22 cellular contexts compared by ENCODE assay signal in the genomic region with DNA sequence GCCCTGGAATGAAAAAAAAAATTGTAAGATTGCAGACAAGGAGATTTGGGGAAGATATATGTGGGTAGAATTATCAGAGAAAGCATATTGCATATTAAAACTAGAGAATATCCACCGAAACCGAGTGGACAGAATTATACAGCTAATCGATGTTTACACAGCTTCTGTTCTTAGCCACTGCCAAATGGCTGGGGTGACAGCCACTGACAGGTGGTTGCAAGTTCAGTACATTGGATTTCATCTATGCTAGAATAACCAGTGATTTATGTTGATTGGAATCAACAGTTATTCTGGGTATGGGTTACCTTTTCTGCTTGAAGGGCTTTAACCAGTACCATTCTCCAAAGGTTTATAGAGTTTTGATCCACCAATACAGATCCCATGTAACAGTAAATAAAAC. TPM values are rescaled to one million over a fixed set of nuclear protein-coding genes. Genes with fewer than 3 reads are reported as not detected.
"Had no signal": no experiment of that assay in that cellular context is flagged by ENCODE, and none has a peak within 500 bp of the region (broad histone marks: within the 10 kb centered on the region; RNA-seq: fewer than 3 reads in every experiment).

No MANE protein-coding gene starts in this region.

- H3K4me3 Mint-ChIP-seq: activated CD8-positive, alpha-beta memory T cell treated with anti-CD3 and anti-CD28 coated beads, Interleukin-2, amount 10 ng/mL, durations not matched to agents 7 days and 5 days; activated naive CD8-positive, alpha-beta T cell treated with anti-CD3 and anti-CD28 coated beads, Interleukin-2, amount 10 ng/mL, durations not matched to agents 7 days and 5 days; activated T-cell treated with anti-CD3 and anti-CD28 coated beads, Interleukin-2, amount 50 U/mL, for 24 hours; activated T-helper 1 cell treated with anti-CD3 and anti-CD28 coated beads, Interleukin-12 subunit alpha, Interleukin-12 subunit beta, Interleukin-2, Interleukin-4 antibody, amounts not matched to agents 30 ng/mL and 10 ng/mL and 1 ng/mL, durations not matched to agents 14 hours and 24 hours and 36 hours had no signal

- H3K4me3 ChIP-seq: adrenal gland, K562, PC-9 had no signal

- ATAC-seq: activated CD4-positive, CD25-positive, alpha-beta regulatory T cell treated with anti-CD3 and anti-CD28 coated beads, Interleukin-2, amount 50 U/mL, for 24 hours; activated CD8-positive, alpha-beta memory T cell treated with anti-CD3 and anti-CD28 coated beads, Interleukin-2, amount 10 ng/mL, durations not matched to agents 7 days and 5 days; K562 had no signal

- H3K27me3 ChIP-seq: adrenal gland had no signal

- H3K9me3 ChIP-seq: adrenal gland had no signal

- H3K27me3 Mint-ChIP-seq: activated CD8-positive, alpha-beta memory T cell treated with anti-CD3 and anti-CD28 coated beads, Interleukin-2, amount 10 ng/mL, durations not matched to agents 7 days and 5 days; activated naive CD8-positive, alpha-beta T cell treated with anti-CD3 and anti-CD28 coated beads, Interleukin-2, amount 10 ng/mL, durations not matched to agents 7 days and 5 days; activated T-cell treated with anti-CD3 and anti-CD28 coated beads, Interleukin-2, amount 50 U/mL, for 24 hours had no signal

- H3K36me3 ChIP-seq: adrenal gland had no signal

- H3K4me1 ChIP-seq: adrenal gland had no signal

- DNase-seq: activated CD4-positive, alpha-beta T cell treated with anti-CD3 and anti-CD28 coated beads for 48 hours; activated CD4-positive, alpha-beta T cell treated with anti-CD3 and anti-CD28 coated beads, Interleukin-2, amount 50 U/mL, for 48 hours; activated CD8-positive, alpha-beta memory T cell treated with anti-CD3 and anti-CD28 coated beads, Interleukin-2, amount 10 ng/mL, durations not matched to agents 7 days and 5 days; activated effector memory CD4-positive, alpha-beta T cell treated with Interleukin-2 at 50 U/mL for 16 hours; activated naive CD4-positive, alpha-beta T cell; activated naive CD8-positive, alpha-beta T cell treated with anti-CD3 and anti-CD28 coated beads, Interleukin-2, amount 10 ng/mL, durations not matched to agents 7 days and 5 days; activated T-cell treated with anti-CD3 and anti-CD28 coated beads, Interleukin-2, amount 50 U/mL, for 24 hours; adrenal gland; anterior cingulate cortex; cerebellar nuclear complex; Kasumi-1; NCI-H1092; NCI-H1436; NCI-H187 treated with DMSO at 0.1 percent for 48 hours; NCI-H2081 treated with DMSO at 0.1 percent for 48 hours; NCI-H82; PC-9; SHP77 treated with DMSO at 0.1 percent for 48 hours had no signal

- H3K27ac Mint-ChIP-seq: activated CD8-positive, alpha-beta memory T cell treated with anti-CD3 and anti-CD28 coated beads, Interleukin-2, amount 10 ng/mL, durations not matched to agents 7 days and 5 days; activated T-cell treated with anti-CD3 and anti-CD28 coated beads, Interleukin-2, amount 50 U/mL, for 24 hours had no signal

RNA-seq across cellular contexts. Expression of a gene that starts 48.4 kb away (rescaled TPM):
- total RNA-seq: MCF 10A, PC-9 had no signal
